In genomic region chr6:139153876-139154275, GRCh38 we compare ENCODE assay signal across 13 cellular contexts. TPM values are rescaled to one million over a fixed set of nuclear protein-coding genes. Genes with fewer than 3 reads are reported as not detected.
DNase-seq lines count a peak whose midpoint lies in the region; ATAC-seq and TF ChIP-seq lines count a peak whose summit lies in the region.
"Had no signal": no experiment of that assay in that cellular context is flagged by ENCODE, and none has a peak within 500 bp of the region (broad histone marks: within the 10 kb centered on the region; RNA-seq: fewer than 3 reads in every experiment).

No MANE protein-coding gene starts in this region.

- peaks cover 80% of the 10 kb centered on the region for H3K4me1 ChIP-seq in CD8-positive, alpha-beta memory T cell (ENCODE audit: insufficient read depth, low read length)

- TF ChIP-seq CTCF in choroid plexus epithelial cell (conservative IDR thresholded peaks at IDR 0.05; ENCODE audit: low read depth, low read length), result no peak

- peak overlapping the region; percentile 31 for H3K27ac Mint-ChIP-seq in activated CD4-positive, alpha-beta T cell treated with anti-CD3 and anti-CD28 coated beads, Interleukin-2, amount 10 ng/mL, durations not matched to agents 7 days and 5 days
- peak overlapping the region; percentile 38 for H3K27ac Mint-ChIP-seq in stimulated activated memory B cell treated with anti-CD40 and anti-IgM and Interleukin-4, amounts not matched to agents 10 μg/mL and 1 μg/mL and 100 μg/mL, for 72 hours
- peak overlapping the region in 2 of 8 donors; percentile 15 to 17 for H3K27ac Mint-ChIP-seq in CD8-positive, alpha-beta memory T cell

- POLR2A ChIA-PET in activated CD4-positive, alpha-beta T cell treated with anti-CD3 and anti-CD28 coated beads, Interleukin-2, amount 10 ng/mL, durations not matched to agents 7 days and 5 days (lab: Charles Lee), result no interaction called here
- POLR2A ChIA-PET in CD8-positive, alpha-beta memory T cell (lab: Charles Lee), result no interaction called here

- CTCF ChIA-PET in activated CD4-positive, alpha-beta T cell treated with anti-CD3 and anti-CD28 coated beads, Interleukin-2, amount 10 ng/mL, durations not matched to agents 7 days and 5 days (lab: Charles Lee), result interaction anchor here (1.2 to 3.1 kb wide), 6 partner anchors 8 to 208 kb away, joined by 3 to 11 read pairs (median 4); partner anchors contain the start of gene TXLNB
- CTCF ChIA-PET in CD8-positive, alpha-beta memory T cell (lab: Charles Lee), result interaction anchor here (0.7 to 1.2 kb wide), 3 partner anchors 16 to 211 kb away, joined by 3 read pairs; no protein-coding TSS in a partner anchor

- no peak overlapping the region for H3K4me3 ChIP-seq in choroid plexus epithelial cell (ENCODE audit: low read depth, low read length)
- H3K4me3 ChIP-seq in CD8-positive, alpha-beta memory T cell (ENCODE audit: low read length), result no peak overlapping the region
- H3K4me3 ChIP-seq: lung, upper lobe of right lung had no signal

- H3K36me3 ChIP-seq in CD8-positive, alpha-beta memory T cell (ENCODE audit: insufficient read depth, low read length), result no peaks in the 10 kb centered on the region
- H3K36me3 ChIP-seq: upper lobe of right lung had no signal

- no peak for DNase-seq in activated CD4-positive, alpha-beta T cell treated with anti-CD3 and anti-CD28 coated beads, Interleukin-2, amount 10 ng/mL, durations not matched to agents 7 days and 5 days
- no peak for DNase-seq in activated CD4-positive, alpha-beta T cell treated with anti-CD3 and anti-CD28 coated beads, Interleukin-2, amount 50 U/mL, for 1 hour
- DNase-seq in NCI-H748 treated with DMSO at 0.1 percent for 48 hours (lab: John Stamatoyannopoulos, UW) (peak; percentile 12), choroid plexus epithelial cell (ENCODE audit: low read depth) (peak; percentile 71), NCI-H2171 treated with DMSO at 0.1 percent for 48 hours (lab: John Stamatoyannopoulos, UW) (no peak)
- DNase-seq in CD8-positive, alpha-beta memory T cell, result no peak
- DNase-seq: DND-41, occipital lobe, upper lobe of right lung had no signal

- no peaks in the 10 kb centered on the region for H3K27me3 Mint-ChIP-seq in activated CD4-positive, alpha-beta T cell treated with anti-CD3 and anti-CD28 coated beads, Interleukin-2, amount 10 ng/mL, durations not matched to agents 7 days and 5 days
- H3K27me3 Mint-ChIP-seq in stimulated activated memory B cell treated with anti-CD40 and anti-IgM and Interleukin-4, amounts not matched to agents 10 μg/mL and 1 μg/mL and 100 μg/mL, for 72 hours, result no peaks in the 10 kb centered on the region
- no peaks in the 10 kb centered on the region for H3K27me3 Mint-ChIP-seq in CD8-positive, alpha-beta memory T cell

- H3K4me3 Mint-ChIP-seq in activated CD4-positive, alpha-beta T cell treated with anti-CD3 and anti-CD28 coated beads, Interleukin-2, amount 10 ng/mL, durations not matched to agents 7 days and 5 days, result no peak overlapping the region
- no peak overlapping the region for H3K4me3 Mint-ChIP-seq in stimulated activated memory B cell treated with anti-CD40 and anti-IgM and Interleukin-4, amounts not matched to agents 10 μg/mL and 1 μg/mL and 100 μg/mL, for 72 hours
- peak overlapping the region in 3 of 7 donors; percentile 5 to 36 (median 10) for H3K4me3 Mint-ChIP-seq in CD8-positive, alpha-beta memory T cell

- no peaks in the 10 kb centered on the region for H3K27me3 ChIP-seq in CD8-positive, alpha-beta memory T cell (ENCODE audit: insufficient read depth, low read length, poor library complexity, severe bottlenecking)
- H3K27me3 ChIP-seq: upper lobe of right lung had no signal

- no peaks in the 10 kb centered on the region for H3K9me3 ChIP-seq in CD8-positive, alpha-beta memory T cell (ENCODE audit: low read length)
- H3K9me3 ChIP-seq: upper lobe of right lung had no signal

- H3K27ac ChIP-seq in CD8-positive, alpha-beta memory T cell (ENCODE audit: low read depth, low read length), result no peak overlapping the region
- H3K27ac ChIP-seq: upper lobe of right lung had no signal

- H3K9me3 Mint-ChIP-seq in activated CD4-positive, alpha-beta T cell treated with anti-CD3 and anti-CD28 coated beads, Interleukin-2, amount 10 ng/mL, durations not matched to agents 7 days and 5 days, result no peaks in the 10 kb centered on the region
- H3K9me3 Mint-ChIP-seq in stimulated activated memory B cell treated with anti-CD40 and anti-IgM and Interleukin-4, amounts not matched to agents 10 μg/mL and 1 μg/mL and 100 μg/mL, for 72 hours, result no peaks in the 10 kb centered on the region
- no peaks in the 10 kb centered on the region for H3K9me3 Mint-ChIP-seq in CD8-positive, alpha-beta memory T cell

- ATAC-seq in stimulated activated memory B cell treated with anti-CD40 and anti-IgM and Interleukin-4, amounts not matched to agents 10 μg/mL and 1 μg/mL and 100 μg/mL, for 72 hours, result no peak
- no peak for ATAC-seq in GM19023 (IDR thresholded peaks at IDR 0.05; ENCODE audit: unreplicated experiment)
- ATAC-seq: Panc1, upper lobe of right lung had no signal

- peaks cover 35% of the 10 kb centered on the region for H3K36me3 Mint-ChIP-seq in activated CD4-positive, alpha-beta T cell treated with anti-CD3 and anti-CD28 coated beads, Interleukin-2, amount 10 ng/mL, durations not matched to agents 7 days and 5 days (ENCODE audit: low read depth)
- peaks cover 13% of the 10 kb centered on the region for H3K36me3 Mint-ChIP-seq in stimulated activated memory B cell treated with anti-CD40 and anti-IgM and Interleukin-4, amounts not matched to agents 10 μg/mL and 1 μg/mL and 100 μg/mL, for 72 hours
- H3K36me3 Mint-ChIP-seq in CD8-positive, alpha-beta memory T cell, result peaks cover 0 to 33% (median 8%) of the 10 kb centered on the region in 3 donors

- H3K4me1 Mint-ChIP-seq in activated CD4-positive, alpha-beta T cell treated with anti-CD3 and anti-CD28 coated beads, Interleukin-2, amount 10 ng/mL, durations not matched to agents 7 days and 5 days, result peaks cover 79% of the 10 kb centered on the region
- peaks cover 66% of the 10 kb centered on the region for H3K4me1 Mint-ChIP-seq in stimulated activated memory B cell treated with anti-CD40 and anti-IgM and Interleukin-4, amounts not matched to agents 10 μg/mL and 1 μg/mL and 100 μg/mL, for 72 hours
- peaks cover 79 to 91% (median 89%) of the 10 kb centered on the region in 3 donors for H3K4me1 Mint-ChIP-seq in CD8-positive, alpha-beta memory T cell

RNA-seq across cellular contexts. Expression of gene HECA, which starts 19.0 kb away (rescaled TPM):
- total RNA-seq in activated CD4-positive, alpha-beta T cell treated with anti-CD3 and anti-CD28 coated beads, Interleukin-2, amount 10 ng/mL, durations not matched to agents 7 days and 5 days, result 10 to 100 TPM; 59.2 to 60.1 TPM
- total RNA-seq in CD8-positive, alpha-beta memory T cell, result 10 to 100 TPM; 63.4 to 64.6 TPM
- 9.0 TPM for polyA plus RNA-seq in CD8-positive, alpha-beta memory T cell

Comparison
In these comparisons a context has a peak if more than half of its experiments do, and no peak if none do; other contexts are left out.
1. DNase-seq: peak in NCI-H748 treated with DMSO at 0.1 percent for 48 hours (single experiment) and choroid plexus epithelial cell (single experiment); none in activated CD4-positive, alpha-beta T cell treated with anti-CD3 and anti-CD28 coated beads, Interleukin-2, amount 10 ng/mL, durations not matched to agents 7 days and 5 days (single experiment), activated CD4-positive, alpha-beta T cell treated with anti-CD3 and anti-CD28 coated beads, Interleukin-2, amount 50 U/mL, for 1 hour (single experiment), CD8-positive, alpha-beta memory T cell (0 of 5) and NCI-H2171 treated with DMSO at 0.1 percent for 48 hours (single experiment).